ENCODE assay signal across 10 cellular contexts in genomic region chr11:84993386-84993785, GRCh38.
DNase-seq lines count a peak whose midpoint lies in the region; ATAC-seq and TF ChIP-seq lines count a peak whose summit lies in the region.
"Had no signal": no experiment of that assay in that cellular context is flagged by ENCODE, and none has a peak within 500 bp of the region (broad histone marks: within the 10 kb centered on the region; RNA-seq: fewer than 3 reads in every experiment).

No MANE protein-coding gene starts in this region.

- H3K36me3 Mint-ChIP-seq in activated CD4-positive, alpha-beta T cell treated with anti-CD3 and anti-CD28 coated beads for 36 hours (ENCODE audit: low read depth), result no peaks in the 10 kb centered on the region
- H3K36me3 Mint-ChIP-seq in osteocyte (ENCODE audit: unreplicated experiment), result no peaks in the 10 kb centered on the region

- H3K27me3 Mint-ChIP-seq in activated CD4-positive, alpha-beta T cell treated with anti-CD3 and anti-CD28 coated beads for 36 hours, result no peaks in the 10 kb centered on the region
- H3K27me3 Mint-ChIP-seq in osteocyte (ENCODE audit: unreplicated experiment), result no peaks in the 10 kb centered on the region
- H3K27me3 Mint-ChIP-seq: B cell had no signal

- H3K4me1 Mint-ChIP-seq in activated CD4-positive, alpha-beta T cell treated with anti-CD3 and anti-CD28 coated beads for 36 hours, result no peaks in the 10 kb centered on the region
- no peaks in the 10 kb centered on the region for H3K4me1 Mint-ChIP-seq in osteocyte (ENCODE audit: unreplicated experiment)

- H3K9me3 Mint-ChIP-seq in activated CD4-positive, alpha-beta T cell treated with anti-CD3 and anti-CD28 coated beads for 36 hours (ENCODE audit: low read depth), result peaks cover 17% of the 10 kb centered on the region
- H3K9me3 Mint-ChIP-seq in osteocyte (ENCODE audit: unreplicated experiment), result no peaks in the 10 kb centered on the region

- TF ChIP-seq EP300 in transverse colon (IDR thresholded peaks at IDR 0.05; ENCODE audit: low read depth), result no peak

- H3K4me3 ChIP-seq in epithelial cell of proximal tubule (ENCODE audit: low read depth, low read length), result no peak overlapping the region
- no peak overlapping the region for H3K4me3 ChIP-seq in transverse colon
- H3K4me3 ChIP-seq in left ventricle myocardium inferior, result no peak overlapping the region

- POLR2A ChIA-PET in activated CD4-positive, alpha-beta T cell treated with anti-CD3 and anti-CD28 coated beads for 36 hours (lab: Charles Lee), result no interaction called here

- intact Hi-C loops in activated CD4-positive, alpha-beta T cell treated with anti-CD3 and anti-CD28 coated beads for 36 hours (cut with DNase I, micrococcal nuclease), result no loop called here
- intact Hi-C loops in transverse colon (cut with DNase I; ENCODE audit: low total_unique reads), result no loop called here
- intact Hi-C loops in left ventricle myocardium inferior (cut with micrococcal nuclease), result no loop called here

- in situ Hi-C loops in transverse colon (cut with MboI; ENCODE audit: low pct_ligation_motif_present in 1 of 4, low pct_unique_long_range_greater_than_20kb in 1 of 4, low sequenced_read_pairs in 3 of 4), result no loop called here

- H3K9me3 ChIP-seq in transverse colon (no peaks in the 10 kb centered on the region), left ventricle myocardium inferior (replicated peaks) (peaks cover 4% of the 10 kb centered on the region)

- peak; percentile 55 for TF ChIP-seq CTCF in epithelial cell of proximal tubule (conservative IDR thresholded peaks at IDR 0.05; ENCODE audit: low read depth, low read length)
- peak in 2 of 5 experiments; percentile 19 to 20 for TF ChIP-seq CTCF in transverse colon (IDR thresholded peaks at IDR 0.05)
- no peak for TF ChIP-seq CTCF in osteocyte (IDR thresholded peaks at IDR 0.05)
- TF ChIP-seq CTCF in left ventricle myocardium inferior (IDR thresholded peaks at IDR 0.05; ENCODE audit: borderline replicate concordance), result no peak

- ATAC-seq in activated CD4-positive, alpha-beta T cell treated with anti-CD3 and anti-CD28 coated beads for 36 hours, result no peak

- CTCF ChIA-PET in activated CD4-positive, alpha-beta T cell treated with anti-CD3 and anti-CD28 coated beads for 36 hours (lab: Charles Lee), result no interaction called here

- no peaks in the 10 kb centered on the region for H3K27me3 ChIP-seq in transverse colon
- H3K27me3 ChIP-seq in left ventricle myocardium inferior (ENCODE audit: low read depth), result no peaks in the 10 kb centered on the region

- no peaks in the 10 kb centered on the region for H3K4me1 ChIP-seq in transverse colon
- no peaks in the 10 kb centered on the region for H3K4me1 ChIP-seq in left ventricle myocardium inferior

- H3K4me3 Mint-ChIP-seq in activated CD4-positive, alpha-beta T cell treated with anti-CD3 and anti-CD28 coated beads for 36 hours, result no peak overlapping the region
- H3K4me3 Mint-ChIP-seq in osteocyte (ENCODE audit: unreplicated experiment), result no peak overlapping the region
- H3K4me3 Mint-ChIP-seq: B cell had no signal

- peak; percentile 3 for DNase-seq in activated CD4-positive, alpha-beta T cell treated with anti-CD3 and anti-CD28 coated beads for 36 hours
- DNase-seq in activated CD4-positive, alpha-beta T cell treated with anti-CD3 and anti-CD28 coated beads for 48 hours, result no peak
- peak; percentile 19 for DNase-seq in NCI-H69 (lab: John Stamatoyannopoulos, UW)
- no peak for DNase-seq in epithelial cell of proximal tubule (ENCODE audit: low read depth)
- peak; percentile 11 for DNase-seq in transverse colon
- no peak for DNase-seq in stimulated activated CD4-positive, alpha-beta T cell treated with anti-CD3 and anti-CD28 coated beads, Interleukin-15, amount 100 ng/mL, for 24 hours
- DNase-seq in osteocyte (ENCODE audit: extremely low spot score, unreplicated experiment), result no peak
- no peak for DNase-seq in left ventricle myocardium inferior
- DNase-seq: stimulated activated CD4-positive, alpha-beta T cell treated with anti-CD3 and anti-CD28 coated beads, Interleukin-4, amount 100 ng/mL, for 1 hour had no signal

- no peak overlapping the region for H3K27ac ChIP-seq in transverse colon
- no peak overlapping the region for H3K27ac ChIP-seq in left ventricle myocardium inferior (replicated peaks)

- TF ChIP-seq POLR2A in transverse colon (IDR thresholded peaks at IDR 0.05), result no peak

- WGBS in transverse colon (ENCODE audit: low coverage in 1 of 2), 2 donors, result 27 to 52% methylated on average over 4 of the region's 4 CpGs

- no peak overlapping the region for H3K27ac Mint-ChIP-seq in activated CD4-positive, alpha-beta T cell treated with anti-CD3 and anti-CD28 coated beads for 36 hours
- no peak overlapping the region for H3K27ac Mint-ChIP-seq in osteocyte (ENCODE audit: unreplicated experiment)
- H3K27ac Mint-ChIP-seq: B cell had no signal

- no peaks in the 10 kb centered on the region for H3K36me3 ChIP-seq in transverse colon
- H3K36me3 ChIP-seq in left ventricle myocardium inferior, result no peaks in the 10 kb centered on the region

Comparison
In these comparisons a context has a peak if more than half of its experiments do, and no peak if none do; other contexts are left out.
1. DNase-seq: peak in activated CD4-positive, alpha-beta T cell treated with anti-CD3 and anti-CD28 coated beads for 36 hours (single experiment), NCI-H69 (single experiment) and transverse colon (single experiment); none in activated CD4-positive, alpha-beta T cell treated with anti-CD3 and anti-CD28 coated beads for 48 hours (single experiment), epithelial cell of proximal tubule (single experiment), stimulated activated CD4-positive, alpha-beta T cell treated with anti-CD3 and anti-CD28 coated beads, Interleukin-15, amount 100 ng/mL, for 24 hours (single experiment), osteocyte (single experiment) and left ventricle myocardium inferior (single experiment).